Comparison of ENCODE assay signal across 16 cellular contexts in genomic region chr10:69842020-69842419, GRCh38. TPM values are rescaled to one million over a fixed set of nuclear protein-coding genes. Genes with fewer than 3 reads are reported as not detected.
DNase-seq lines count a peak whose midpoint lies in the region; ATAC-seq and TF ChIP-seq lines count a peak whose summit lies in the region.
"Had no signal": no experiment of that assay in that cellular context is flagged by ENCODE, and none has a peak within 500 bp of the region (broad histone marks: within the 10 kb centered on the region; RNA-seq: fewer than 3 reads in every experiment).

No MANE protein-coding gene starts in this region.

- no peak overlapping the region for H3K27ac ChIP-seq in coronary artery
- H3K27ac ChIP-seq: BLaER1 had no signal

- DNase-seq in activated T-cell treated with anti-CD3 and anti-CD28 coated beads for 48 hours (ENCODE audit: low read depth): peak; percentile 2
- DNase-seq in activated T-cell treated with anti-CD3 and anti-CD28 coated beads, Interleukin-2, amount 50 U/mL, for 1 hour: no peak
- DNase-seq in stimulated activated CD4-positive, alpha-beta T cell treated with anti-CD3 and anti-CD28 coated beads, Interleukin-4, amount 100 ng/mL, for 24 hours: peak; percentile 15
- no peak for DNase-seq in stimulated activated CD4-positive, alpha-beta T cell treated with anti-CD3 and anti-CD28 coated beads, Interleukin-4, amount 100 ng/mL, for 4 hours
- DNase-seq in stimulated activated effector memory CD8-positive, alpha-beta T cell treated with anti-CD3 and anti-CD28 coated beads, Interleukin-12 subunit alpha, Interleukin-12 subunit beta, amount 100 ng/mL, for 72 hours (ENCODE audit: low spot score in 2 of 2): no peak
- no peak for DNase-seq in SK-N-DZ (ENCODE audit: low spot score)
- no peak for DNase-seq in coronary artery (ENCODE audit: low spot score)
- DNase-seq: CD4-positive, alpha-beta memory T cell; DMS153; GDM1; NCI-H1105; NCI-H2081 had no signal

- TF ChIP-seq CTCF in coronary artery (IDR thresholded peaks at IDR 0.05): no peak

- no peak overlapping the region for H3K4me3 Mint-ChIP-seq in activated T-helper 17 cell treated with anti-CD3 and anti-CD28 coated beads, Interleukin-2, amount 50 U/mL, for 72 hours
- no peak overlapping the region for H3K4me3 Mint-ChIP-seq in stimulated activated effector memory CD8-positive, alpha-beta T cell treated with anti-CD3 and anti-CD28 coated beads, Interleukin-12 subunit alpha, Interleukin-12 subunit beta, amount 100 ng/mL, for 72 hours
- H3K4me3 Mint-ChIP-seq: CD4-positive, alpha-beta memory T cell had no signal

- H3K4me1 Mint-ChIP-seq in activated T-helper 17 cell treated with anti-CD3 and anti-CD28 coated beads, Interleukin-2, amount 50 U/mL, for 72 hours: peaks cover 4% of the 10 kb centered on the region
- peaks cover 5% of the 10 kb centered on the region for H3K4me1 Mint-ChIP-seq in stimulated activated effector memory CD8-positive, alpha-beta T cell treated with anti-CD3 and anti-CD28 coated beads, Interleukin-12 subunit alpha, Interleukin-12 subunit beta, amount 100 ng/mL, for 72 hours
- H3K4me1 Mint-ChIP-seq: CD4-positive, alpha-beta memory T cell had no signal

- no peak overlapping the region for H3K4me3 ChIP-seq in coronary artery
- H3K4me3 ChIP-seq: BLaER1, HAP-1 had no signal

- no peaks in the 10 kb centered on the region for H3K36me3 Mint-ChIP-seq in activated T-helper 17 cell treated with anti-CD3 and anti-CD28 coated beads, Interleukin-2, amount 50 U/mL, for 72 hours (ENCODE audit: low read depth)
- no peaks in the 10 kb centered on the region for H3K36me3 Mint-ChIP-seq in stimulated activated effector memory CD8-positive, alpha-beta T cell treated with anti-CD3 and anti-CD28 coated beads, Interleukin-12 subunit alpha, Interleukin-12 subunit beta, amount 100 ng/mL, for 72 hours
- H3K36me3 Mint-ChIP-seq: CD4-positive, alpha-beta memory T cell had no signal

- H3K27me3 Mint-ChIP-seq in activated T-helper 17 cell treated with anti-CD3 and anti-CD28 coated beads, Interleukin-2, amount 50 U/mL, for 72 hours: peaks cover 17% of the 10 kb centered on the region

- peak; percentile 82 for ATAC-seq in activated T-helper 17 cell treated with anti-CD3 and anti-CD28 coated beads, Interleukin-2, amount 50 U/mL, for 72 hours (replicated peaks)
- ATAC-seq in stimulated activated effector memory CD8-positive, alpha-beta T cell treated with anti-CD3 and anti-CD28 coated beads, Interleukin-12 subunit alpha, Interleukin-12 subunit beta, amount 100 ng/mL, for 72 hours: peak; percentile 20
- ATAC-seq: Right ventricle myocardium inferior had no signal

- no peaks in the 10 kb centered on the region for H3K9me3 Mint-ChIP-seq in activated T-helper 17 cell treated with anti-CD3 and anti-CD28 coated beads, Interleukin-2, amount 50 U/mL, for 72 hours
- H3K9me3 Mint-ChIP-seq in stimulated activated effector memory CD8-positive, alpha-beta T cell treated with anti-CD3 and anti-CD28 coated beads, Interleukin-12 subunit alpha, Interleukin-12 subunit beta, amount 100 ng/mL, for 72 hours: no peaks in the 10 kb centered on the region
- H3K9me3 Mint-ChIP-seq: CD4-positive, alpha-beta memory T cell had no signal

- no peak overlapping the region for H3K27ac Mint-ChIP-seq in activated T-helper 17 cell treated with anti-CD3 and anti-CD28 coated beads, Interleukin-2, amount 50 U/mL, for 72 hours
- no peak overlapping the region for H3K27ac Mint-ChIP-seq in stimulated activated effector memory CD8-positive, alpha-beta T cell treated with anti-CD3 and anti-CD28 coated beads, Interleukin-12 subunit alpha, Interleukin-12 subunit beta, amount 100 ng/mL, for 72 hours
- H3K27ac Mint-ChIP-seq: CD4-positive, alpha-beta memory T cell had no signal

RNA-seq across cellular contexts. Expression of gene COL13A1, which starts 40.3 kb away (rescaled TPM):
- total RNA-seq in activated T-helper 17 cell treated with anti-CD3 and anti-CD28 coated beads, Interleukin-2, amount 50 U/mL, for 72 hours: not detected
- 0.03 TPM in 1 of 2 replicates, not detected in the other for polyA plus RNA-seq in SK-N-DZ (2014; cell fraction: cytosol; rRNA removed)
- 0.59 and 3.1 TPM in 2 replicates for polyA plus RNA-seq in SK-N-DZ (2014; cell fraction: nucleus; rRNA removed)
- total RNA-seq: CD4-positive, alpha-beta memory T cell had no signal
- polyA plus RNA-seq: CD4-positive, alpha-beta memory T cell had no signal

Comparison
In these comparisons a context has a peak if more than half of its experiments do, and no peak if none do; other contexts are left out.
1. DNase-seq: peak in activated T-cell treated with anti-CD3 and anti-CD28 coated beads for 48 hours (single experiment) and stimulated activated CD4-positive, alpha-beta T cell treated with anti-CD3 and anti-CD28 coated beads, Interleukin-4, amount 100 ng/mL, for 24 hours (single experiment); none in activated T-cell treated with anti-CD3 and anti-CD28 coated beads, Interleukin-2, amount 50 U/mL, for 1 hour (single experiment), stimulated activated CD4-positive, alpha-beta T cell treated with anti-CD3 and anti-CD28 coated beads, Interleukin-4, amount 100 ng/mL, for 4 hours (0 of 2), stimulated activated effector memory CD8-positive, alpha-beta T cell treated with anti-CD3 and anti-CD28 coated beads, Interleukin-12 subunit alpha, Interleukin-12 subunit beta, amount 100 ng/mL, for 72 hours (0 of 2), SK-N-DZ (single experiment) and coronary artery (single experiment).